In genomic region chr15:21656798-21657397, GRCh38 we compare ENCODE assay signal across 8 cellular contexts.
DNase-seq lines count a peak whose midpoint lies in the region; ATAC-seq lines count a peak whose summit lies in the region.
"Not testable (repeated sequence)": the region's sequence is repeated elsewhere in the genome, so short reads cannot be mapped to it uniquely, and the experiment has no call there.

No MANE protein-coding gene starts in this region.

- not testable (repeated sequence) for H3K4me3 Mint-ChIP-seq in T-cell; effector memory CD8-positive, alpha-beta T cell; stimulated activated naive B cell treated with anti-CD40 and anti-IgM and Interleukin-4, amounts not matched to agents 10 μg/mL and 1 μg/mL and 100 μg/mL, for 72 hours

- H3K27ac Mint-ChIP-seq in T-cell; effector memory CD8-positive, alpha-beta T cell; stimulated activated naive B cell treated with anti-CD40 and anti-IgM and Interleukin-4, amounts not matched to agents 10 μg/mL and 1 μg/mL and 100 μg/mL, for 72 hours: not testable (repeated sequence)

- DNase-seq in T-cell; effector memory CD8-positive, alpha-beta T cell; stimulated activated naive B cell treated with anti-CD40 and anti-IgM and Interleukin-4, amounts not matched to agents 10 μg/mL and 1 μg/mL and 100 μg/mL, for 72 hours: not testable (repeated sequence)

- POLR2A ChIA-PET in T-cell (lab: Charles Lee) = not testable (repeated sequence)

- CTCF ChIA-PET in T-cell (lab: Charles Lee) = not testable (repeated sequence)

- H3K9me3 Mint-ChIP-seq in T-cell; effector memory CD8-positive, alpha-beta T cell; stimulated activated naive B cell treated with anti-CD40 and anti-IgM and Interleukin-4, amounts not matched to agents 10 μg/mL and 1 μg/mL and 100 μg/mL, for 72 hours: not testable (repeated sequence)

- not testable (repeated sequence) for H3K27me3 Mint-ChIP-seq in T-cell; effector memory CD8-positive, alpha-beta T cell; stimulated activated naive B cell treated with anti-CD40 and anti-IgM and Interleukin-4, amounts not matched to agents 10 μg/mL and 1 μg/mL and 100 μg/mL, for 72 hours

- not testable (repeated sequence) for H3K4me1 Mint-ChIP-seq in T-cell; effector memory CD8-positive, alpha-beta T cell (ENCODE audit: low read depth in 2 of 2); stimulated activated naive B cell treated with anti-CD40 and anti-IgM and Interleukin-4, amounts not matched to agents 10 μg/mL and 1 μg/mL and 100 μg/mL, for 72 hours

- H3K36me3 Mint-ChIP-seq in T-cell; effector memory CD8-positive, alpha-beta T cell (ENCODE audit: insufficient read depth); stimulated activated naive B cell treated with anti-CD40 and anti-IgM and Interleukin-4, amounts not matched to agents 10 μg/mL and 1 μg/mL and 100 μg/mL, for 72 hours: not testable (repeated sequence)

- ATAC-seq in GM18520 (IDR thresholded peaks at IDR 0.05; ENCODE audit: unreplicated experiment) (peak; percentile 70), GM19438 (IDR thresholded peaks at IDR 0.05; ENCODE audit: low read depth, unreplicated experiment) (peak; percentile 83), GM21723 (IDR thresholded peaks at IDR 0.05; ENCODE audit: unreplicated experiment) (peak; percentile 94), HG02943 (IDR thresholded peaks at IDR 0.05; ENCODE audit: low read depth, unreplicated experiment) (peak; percentile 82), HG03342 (IDR thresholded peaks at IDR 0.05; ENCODE audit: unreplicated experiment) (peak; percentile 88), T-cell (replicated peaks in 1 of 4) (peak; percentile 84 to 89 (median 86))
- ATAC-seq in effector memory CD8-positive, alpha-beta T cell (replicated peaks) = peak; percentile 84
- ATAC-seq in stimulated activated naive B cell treated with anti-CD40 and anti-IgM and Interleukin-4, amounts not matched to agents 10 μg/mL and 1 μg/mL and 100 μg/mL, for 72 hours (replicated peaks) = peak; percentile 81 to 94
